ENCODE assay signal across 1 cellular context in the genomic region with DNA sequence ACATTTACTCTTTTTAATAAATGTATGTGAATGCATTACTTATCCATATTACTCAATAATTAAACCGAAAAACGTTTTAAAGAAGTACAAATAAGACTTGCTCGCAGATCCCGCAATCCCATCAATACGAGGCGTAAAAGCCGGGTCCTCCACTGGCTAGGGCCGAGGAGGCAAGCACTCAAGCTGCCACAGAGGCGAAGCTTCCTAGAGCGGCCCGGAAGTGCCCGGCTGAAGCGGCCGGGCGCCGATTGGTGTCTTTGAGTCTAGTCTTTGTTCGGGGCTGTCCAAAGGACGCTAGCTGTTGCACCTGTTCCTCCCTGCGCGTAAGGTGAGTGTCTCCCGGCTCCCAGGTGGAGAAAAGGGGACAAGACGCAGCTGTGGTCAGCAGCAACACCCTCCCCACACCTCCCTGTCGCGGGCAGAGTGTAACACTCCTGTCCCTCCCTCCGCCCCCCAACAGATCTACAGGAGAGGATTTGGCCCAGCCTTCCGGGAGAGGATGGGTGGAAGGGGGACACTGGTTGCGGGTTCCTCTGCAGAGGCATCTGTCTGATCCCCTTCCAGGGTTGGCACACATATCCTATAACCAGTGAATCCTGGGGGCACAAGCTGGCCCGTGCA.
TF ChIP-seq lines count a peak whose summit lies in the region.

A gene (plus strand): TSS at position 260 of the 621 bp plus-strand sequence. CDS start 835 bp downstream, outside the sequence.

TF ChIP-seq in HepG2, 621 proteins besides CTCF, POLR2A, EP300 and RAD21 (continued from another document):
- TF ChIP-seq, protein P1, sequence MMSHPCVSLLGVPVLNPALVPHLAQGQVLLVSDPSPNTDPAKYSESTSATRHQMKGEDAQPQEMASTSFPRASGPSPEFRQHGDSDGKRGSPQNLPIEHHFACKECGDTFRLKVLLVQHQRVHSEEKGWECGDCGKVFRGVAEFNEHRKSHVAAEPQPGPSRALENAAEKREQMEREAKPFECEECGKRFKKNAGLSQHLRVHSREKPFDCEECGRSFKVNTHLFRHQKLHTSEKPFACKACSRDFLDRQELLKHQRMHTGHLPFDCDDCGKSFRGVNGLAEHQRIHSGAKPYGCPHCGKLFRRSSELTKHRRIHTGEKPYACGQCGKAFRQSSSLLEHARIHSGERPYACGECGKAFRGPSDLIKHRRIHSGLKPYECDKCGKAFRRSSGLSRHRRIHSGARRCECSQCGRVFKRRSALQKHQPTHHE (CRISPR knock-in tag; IDR thresholded peaks at IDR 0.05; ENCODE audit: borderline replicate concordance) = 0 out of 2 replicates have a peak, but pooled peaks have one; percentile 36
- TF ChIP-seq MEIS2 (CRISPR knock-in tag; IDR thresholded peaks at IDR 0.05) = 0 out of 2 replicates have a peak, but pooled peaks have one; percentile 52
